ENCODE assay signal across 19 cellular contexts in the genomic region with DNA sequence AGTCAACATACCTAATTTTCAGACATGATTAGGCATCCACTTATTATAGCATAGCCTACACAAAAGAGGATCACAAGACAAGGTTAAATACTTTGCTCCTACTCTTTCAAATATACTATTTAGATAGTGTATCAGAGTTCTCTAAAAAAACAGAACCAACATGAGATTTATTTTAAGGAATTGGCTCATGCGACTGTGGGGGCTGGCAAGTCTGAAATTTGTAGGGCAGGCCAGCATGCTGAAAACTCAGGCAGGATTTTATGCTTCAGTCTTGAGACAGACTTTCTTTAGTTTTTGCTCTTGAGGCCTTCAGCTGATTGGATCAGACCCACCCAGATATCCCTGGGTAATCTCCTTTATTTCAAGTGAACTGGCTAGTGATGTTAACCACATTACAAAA.
"Had no signal": no experiment of that assay in that cellular context is flagged by ENCODE, and none has a peak within 500 bp of the region (broad histone marks: within the 10 kb centered on the region; RNA-seq: fewer than 3 reads in every experiment).

No MANE protein-coding gene starts in this region.

- ATAC-seq: left cardiac atrium; left ventricle myocardium superior; natural killer cell treated with Interleukin-12 subunit alpha and Interleukin-12 subunit beta and Interleukin-15 and Interleukin-18, amount 100 ng/mL, for 72 hours; pancreas; right cardiac atrium had no signal

- H3K4me3 Mint-ChIP-seq: natural killer cell treated with Interleukin-12 subunit alpha and Interleukin-12 subunit beta and Interleukin-15 and Interleukin-18, amount 100 ng/mL, for 72 hours had no signal

- DNase-seq: colonic mucosa; effector CD4-positive, alpha-beta T cell; foreskin melanocyte; kidney; left cardiac atrium; left ventricle myocardium superior; mesenchymal stem cell; midbrain; occipital lobe; pancreas; right cardiac atrium; stimulated activated CD4-positive, alpha-beta T cell treated with anti-CD3 and anti-CD28 coated beads, Interleukin-2, amount 100 ng/mL, for 48 hours; stimulated activated naive CD4-positive, alpha-beta T cell treated with Interleukin-2 at 50 U/mL for 16 hours; thyroid gland had no signal

- H3K27me3 Mint-ChIP-seq: progenitor cell of endocrine pancreas had no signal

- H3K36me3 Mint-ChIP-seq: natural killer cell treated with Interleukin-12 subunit alpha and Interleukin-12 subunit beta and Interleukin-15 and Interleukin-18, amount 100 ng/mL, for 72 hours had no signal

- H3K4me1 ChIP-seq: colonic mucosa had no signal

- H3K9me3 ChIP-seq: colonic mucosa, pancreas, thyroid gland had no signal

- H3K27me3 ChIP-seq: colonic mucosa, hepatocyte, pancreas, thyroid gland had no signal

- H3K27ac ChIP-seq: colonic mucosa, hepatocyte, pancreas, thyroid gland had no signal

- H3K4me3 ChIP-seq: colonic mucosa, hepatocyte, lung, pancreas, smooth muscle cell, thyroid gland had no signal

- H3K36me3 ChIP-seq: colonic mucosa, pancreas, thyroid gland had no signal

- H3K27ac Mint-ChIP-seq: natural killer cell treated with Interleukin-12 subunit alpha and Interleukin-12 subunit beta and Interleukin-15 and Interleukin-18, amount 100 ng/mL, for 72 hours had no signal

- H3K9me3 Mint-ChIP-seq: natural killer cell treated with Interleukin-12 subunit alpha and Interleukin-12 subunit beta and Interleukin-15 and Interleukin-18, amount 100 ng/mL, for 72 hours had no signal
